Comparison of ENCODE assay signal across 1 cellular context in genomic region chr6:6284231-6284966, GRCh38.
TF ChIP-seq lines count a peak whose summit lies in the region.

No MANE protein-coding gene starts in this region.

TF ChIP-seq in GM12878, 131 proteins besides CTCF, POLR2A, EP300 and RAD21 (continued from another document):
- TF ChIP-seq ZNF687 (IDR thresholded peaks at IDR 0.05) (no peak), ZBTB11 (CRISPR knock-in tag; IDR thresholded peaks at IDR 0.05) (no peak), SPI1 (IDR thresholded peaks at IDR 0.05; ENCODE audit: borderline replicate concordance, insufficient read depth, low read depth, low read length) (no peak), PAX8 (IDR thresholded peaks at IDR 0.05) (no peak), MTA2 (IDR thresholded peaks at IDR 0.05; ENCODE audit: low read depth) (peak; percentile 27; the same call in 1 of the 2 replicates), ATF7 (IDR thresholded peaks at IDR 0.05; ENCODE audit: low read depth) (peak; percentile 28; the same call in 1 of the 2 replicates)
